ENCODE assay signal across 8 cellular contexts in the genomic region with DNA sequence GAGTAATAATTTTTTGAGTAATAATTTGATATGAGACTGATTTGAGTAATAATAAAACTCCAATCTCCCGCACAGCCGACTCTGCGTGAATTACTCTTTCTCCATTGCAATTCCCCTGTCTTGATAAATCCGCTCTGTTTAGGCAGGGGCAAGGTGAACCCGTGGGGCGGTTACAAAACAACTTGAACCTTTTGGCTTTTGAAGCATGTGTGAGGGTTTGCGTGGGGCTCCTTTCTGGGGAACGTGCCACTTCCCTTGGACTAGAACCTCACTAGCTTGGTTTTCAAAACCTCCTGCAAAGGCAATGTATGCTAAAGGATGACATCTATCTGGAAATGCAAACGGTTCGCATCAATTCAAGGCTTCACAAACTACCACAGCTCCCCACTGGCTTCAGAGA. TPM values are rescaled to one million over a fixed set of nuclear protein-coding genes. Genes with fewer than 3 reads are reported as not detected.
A peak's percentile ranks its signal among the peaks of the same experiment; 100 is the strongest.
DNase-seq lines count a peak whose midpoint lies in the region; ATAC-seq, FAIRE-seq and TF ChIP-seq lines count a peak whose summit lies in the region.

No MANE protein-coding gene starts in this region.

- peaks cover 0 to 1% of the 10 kb centered on the region in 2 donors for H3K9me3 Mint-ChIP-seq in activated T-cell treated with anti-CD3 and anti-CD28 coated beads, Interleukin-2, amount 50 U/mL, for 72 hours
- peaks cover 2% of the 10 kb centered on the region for H3K9me3 Mint-ChIP-seq in astrocyte (ENCODE audit: unreplicated experiment)

- no peak for ATAC-seq in activated T-cell treated with anti-CD3 and anti-CD28 coated beads, Interleukin-2, amount 50 U/mL, for 72 hours (replicated peaks in 1 of 2)
- ATAC-seq in lung (ENCODE audit: insufficient read depth, low FRiP score), result no peak
- no peak for ATAC-seq in GM21447 (IDR thresholded peaks at IDR 0.05; ENCODE audit: unreplicated experiment)
- no peak for ATAC-seq in GM18511 (IDR thresholded peaks at IDR 0.05; ENCODE audit: unreplicated experiment)

- H3K27me3 ChIP-seq in astrocyte (ENCODE audit: insufficient read depth, low read length), result no peaks in the 10 kb centered on the region
- no peaks in the 10 kb centered on the region for H3K27me3 ChIP-seq in lung (ENCODE audit: control insufficient read depth, insufficient read depth)
- no peaks in the 10 kb centered on the region for H3K27me3 ChIP-seq in tibial nerve

- TF ChIP-seq CTCF in astrocyte (IDR thresholded peaks at IDR 0.05; ENCODE audit: insufficient read depth, low read depth, low read length) (no peak), lung (IDR thresholded peaks at IDR 0.05; ENCODE audit: control extremely low read depth, extremely low read depth) (no peak), tibial nerve (IDR thresholded peaks at IDR 0.05) (no peak)

- H3K27ac Mint-ChIP-seq in activated T-cell treated with anti-CD3 and anti-CD28 coated beads, Interleukin-2, amount 50 U/mL, for 72 hours, result no peak overlapping the region
- peak overlapping the region; percentile 91 for H3K27ac Mint-ChIP-seq in astrocyte (ENCODE audit: unreplicated experiment)

- FAIRE-seq in astrocyte (lab: Jason Lieb, UNC), result no peak

- H3K27me3 Mint-ChIP-seq in activated T-cell treated with anti-CD3 and anti-CD28 coated beads, Interleukin-2, amount 50 U/mL, for 72 hours (ENCODE audit: low read depth), result no peaks in the 10 kb centered on the region
- H3K27me3 Mint-ChIP-seq in astrocyte (ENCODE audit: low read depth, unreplicated experiment), result no peaks in the 10 kb centered on the region

- 72% methylated on average over 10 of the region's 10 CpGs for WGBS in lung, 2 donors
- whole genome bisulfite sequencing in tibial nerve, 2 donors, result 76 to 83% methylated on average over 10 of the region's 10 CpGs

- H3K4me3 ChIP-seq in astrocyte (ENCODE audit: insufficient read depth, low read depth, low read length) (no peak overlapping the region), lung (no peak overlapping the region), tibial nerve (peak overlapping the region in 1 of 4 donors; percentile 85)

- H3K79me2 ChIP-seq in astrocyte (ENCODE audit: insufficient read depth, low read length), result peaks cover 4% of the 10 kb centered on the region

- no peak for TF ChIP-seq POLR2A in tibial nerve (IDR thresholded peaks at IDR 0.05)

- H3K4me3 Mint-ChIP-seq in activated T-cell treated with anti-CD3 and anti-CD28 coated beads, Interleukin-2, amount 50 U/mL, for 72 hours, result peak overlapping the region; percentile 92 to 93
- peak overlapping the region; percentile 84 for H3K4me3 Mint-ChIP-seq in astrocyte (ENCODE audit: unreplicated experiment)

- no peak for DNase-seq in activated T-cell treated with anti-CD3 and anti-CD28 coated beads, Interleukin-2, amount 50 U/mL, for 72 hours
- no peak for DNase-seq in activated T-cell treated with anti-CD3 and anti-CD28 coated beads, Interleukin-2, amount 50 U/mL, for 48 hours
- no peak for DNase-seq in astrocyte (ENCODE audit: low read depth)
- DNase-seq in lung (ENCODE audit: low spot score), result no peak
- DNase-seq in tibial nerve (ENCODE audit: low spot score in 2 of 2), result no peak
- no peak for DNase-seq in NCI-H82 (lab: John Stamatoyannopoulos, UW)

- peak overlapping the region; percentile 85 for H3K9ac ChIP-seq in astrocyte (ENCODE audit: low read length)

- H2AFZ ChIP-seq in astrocyte (ENCODE audit: low read depth, low read length), result peak overlapping the region; percentile 88

- H3K4me2 ChIP-seq in astrocyte (ENCODE audit: low read length), result peak overlapping the region; percentile 85

- H3K4me1 Mint-ChIP-seq in activated T-cell treated with anti-CD3 and anti-CD28 coated beads, Interleukin-2, amount 50 U/mL, for 72 hours (ENCODE audit: low read depth), result peaks cover 22% of the 10 kb centered on the region
- peaks cover 30% of the 10 kb centered on the region for H3K4me1 Mint-ChIP-seq in astrocyte (ENCODE audit: low read depth, unreplicated experiment)

- H3K36me3 ChIP-seq in astrocyte (ENCODE audit: insufficient read depth, low read length) (no peaks in the 10 kb centered on the region), lung (ENCODE audit: control insufficient read depth in 2 of 2, insufficient read depth in 2 of 2, low read length in 2 of 2) (no peaks in the 10 kb centered on the region), tibial nerve (no peaks in the 10 kb centered on the region)

- TF ChIP-seq EP300 in tibial nerve (IDR thresholded peaks at IDR 0.05), result no peak

- peaks cover 0 to 5% of the 10 kb centered on the region in 2 donors for H3K36me3 Mint-ChIP-seq in activated T-cell treated with anti-CD3 and anti-CD28 coated beads, Interleukin-2, amount 50 U/mL, for 72 hours (ENCODE audit: insufficient read depth in 2 of 2)
- no peaks in the 10 kb centered on the region for H3K36me3 Mint-ChIP-seq in astrocyte (ENCODE audit: low read depth, unreplicated experiment)

- H3K27ac ChIP-seq in astrocyte (ENCODE audit: low read depth, low read length) (peak overlapping the region; percentile 84), lung (ENCODE audit: low read depth in 1 of 2, low read length in 1 of 2) (peak overlapping the region; percentile 32 to 100), tibial nerve (peak overlapping the region; percentile 96 to 99 (median 97))

- no peaks in the 10 kb centered on the region for H4K20me1 ChIP-seq in astrocyte (ENCODE audit: insufficient read depth, low read length)

- H3K4me1 ChIP-seq in astrocyte (ENCODE audit: insufficient read depth, low read length), result peaks cover 35% of the 10 kb centered on the region
- no peaks in the 10 kb centered on the region for H3K4me1 ChIP-seq in lung (ENCODE audit: control insufficient read depth in 2 of 2, insufficient read depth in 2 of 2, low read length in 2 of 2)
- peaks cover 0 to 22% (median 7%) of the 10 kb centered on the region in 4 donors for H3K4me1 ChIP-seq in tibial nerve

- H3K9me3 ChIP-seq in astrocyte (ENCODE audit: insufficient read depth, low read depth, low read length) (no peaks in the 10 kb centered on the region), lung (ENCODE audit: control insufficient read depth in 2 of 2, insufficient read depth in 1 of 2, low read length in 1 of 2) (no peaks in the 10 kb centered on the region), tibial nerve (no peaks in the 10 kb centered on the region)

RNA-seq across cellular contexts. Expression of a gene that starts 1.5 kb away (rescaled TPM):
- under 1 TPM; 0.53 to 0.86 TPM for total RNA-seq in activated T-cell treated with anti-CD3 and anti-CD28 coated beads, Interleukin-2, amount 50 U/mL, for 72 hours
- total RNA-seq in astrocyte (3.6 and 3.9 TPM in 2 replicates), lung (1 to 10 TPM; 3.6 to 8.6 TPM), tibial nerve (1 to 10 TPM; 3.9 to 6.3 (median 4.2) TPM)
- polyA plus RNA-seq in lung, result under 1 TPM; 0.38 to 0.41 TPM

RNA-seq across cellular contexts. Expression of a gene that starts 45.7 kb away (rescaled TPM):
- not detected for total RNA-seq in activated T-cell treated with anti-CD3 and anti-CD28 coated beads, Interleukin-2, amount 50 U/mL, for 72 hours
- 0.14 and 0.23 TPM in 2 replicates for total RNA-seq in astrocyte
- total RNA-seq in lung, result 10 to 100 TPM in 1 of 2 donors, 1 to 10 TPM in 1; 6.1 to 32.1 TPM
- 1 to 10 TPM; 1.1 to 5.5 TPM for polyA plus RNA-seq in lung
- 1 to 10 TPM in 2 of 4 donors, under 1 TPM in 2; 0.39 to 2.4 (median 1.5) TPM for total RNA-seq in tibial nerve
